Comparison of ENCODE assay signal across 2 cellular contexts in genomic region chr11:112320668-112321067, GRCh38.
TF ChIP-seq lines count a peak whose summit lies in the region.

No MANE protein-coding gene starts in this region.

TF ChIP-seq in HEK293, 187 proteins besides CTCF, POLR2A, EP300 and RAD21 (continued from another document):
- TF ChIP-seq ZSCAN18 (tag by site-specific recombination; IDR thresholded peaks at IDR 0.05): no peak
- TF ChIP-seq EGR2 (tag by site-specific recombination; IDR thresholded peaks at IDR 0.05; ENCODE audit: low read depth): no peak
- no peak for TF ChIP-seq ZNF449 (tag by site-specific recombination; IDR thresholded peaks at IDR 0.05)
- no peak for TF ChIP-seq ZNF704 (tag by site-specific recombination; IDR thresholded peaks at IDR 0.05)
- TF ChIP-seq ZNF571 (tag by site-specific recombination; IDR thresholded peaks at IDR 0.05): peak; percentile 90
- TF ChIP-seq ZNF776 (tag by site-specific recombination; IDR thresholded peaks at IDR 0.05; ENCODE audit: borderline replicate concordance): 0 out of 2 replicates have a peak, but pooled peaks have one; percentile 50
- TF ChIP-seq ZNF112 (tag by site-specific recombination; IDR thresholded peaks at IDR 0.05): 0 out of 2 replicates have a peak, but pooled peaks have one; percentile 64
- TF ChIP-seq ZNF132 (tag by site-specific recombination; IDR thresholded peaks at IDR 0.05; ENCODE audit: borderline replicate concordance): no peak
- TF ChIP-seq ZNF211 (tag by site-specific recombination; IDR thresholded peaks at IDR 0.05; ENCODE audit: low read depth): no peak
- TF ChIP-seq ZNF138 (tag by site-specific recombination; IDR thresholded peaks at IDR 0.05; ENCODE audit: borderline replicate concordance): no peak
- TF ChIP-seq ZNF660 (tag by site-specific recombination; IDR thresholded peaks at IDR 0.05): peak; percentile 79
- TF ChIP-seq ZSCAN4 (tag by site-specific recombination; IDR thresholded peaks at IDR 0.05): no peak
- peak; percentile 53; the same call in 1 of the 2 replicates for TF ChIP-seq ZNF626 (tag by site-specific recombination; IDR thresholded peaks at IDR 0.05)
- peak; percentile 51; the same call in 1 of the 2 replicates for TF ChIP-seq ZBTB44 (tag by site-specific recombination; IDR thresholded peaks at IDR 0.05)
- TF ChIP-seq ZNF549 (tag by site-specific recombination; IDR thresholded peaks at IDR 0.05): 0 out of 2 replicates have a peak, but pooled peaks have one; percentile 41
- peak; percentile 87 for TF ChIP-seq ZNF624 (tag by site-specific recombination; IDR thresholded peaks at IDR 0.05)
- TF ChIP-seq ZFP37 (tag by site-specific recombination; IDR thresholded peaks at IDR 0.05): 0 out of 2 replicates have a peak, but pooled peaks have one; percentile 29
- TF ChIP-seq SCRT2 (tag by site-specific recombination; IDR thresholded peaks at IDR 0.05): peak; percentile 19; the same call in 1 of the 2 replicates

TF ChIP-seq in SK-N-SH treated with all-trans-retinoic acid at 6 μM for 48 hours, 23 proteins besides CTCF, POLR2A, EP300 and RAD21 (continued from another document):
- TF ChIP-seq ZNF8 (CRISPR knock-in tag; IDR thresholded peaks at IDR 0.05) (no peak), TOX (CRISPR knock-in tag; IDR thresholded peaks at IDR 0.05; ENCODE audit: borderline replicate concordance) (no peak), PPARA (CRISPR knock-in tag; IDR thresholded peaks at IDR 0.05; ENCODE audit: borderline replicate concordance) (no peak), GLIS3 (CRISPR knock-in tag; IDR thresholded peaks at IDR 0.05) (0 out of 2 replicates have a peak, but pooled peaks have one; percentile 54), CREB5 (CRISPR knock-in tag; IDR thresholded peaks at IDR 0.05; ENCODE audit: low read depth) (no peak), ISL1 (CRISPR knock-in tag; IDR thresholded peaks at IDR 0.05) (peak; percentile 34), TCF4 (CRISPR knock-in tag; IDR thresholded peaks at IDR 0.05; ENCODE audit: borderline replicate concordance) (no peak), SNAI2 (CRISPR knock-in tag; IDR thresholded peaks at IDR 0.05) (no peak)
